25 cellular contexts compared by ENCODE assay signal in genomic region chr3:28267984-28268849, GRCh38. TPM values are rescaled to one million over a fixed set of nuclear protein-coding genes. Genes with fewer than 3 reads are reported as not detected.
DNase-seq lines count a peak whose midpoint lies in the region; ATAC-seq and TF ChIP-seq lines count a peak whose summit lies in the region.
"Had no signal": no experiment of that assay in that cellular context is flagged by ENCODE, and none has a peak within 500 bp of the region (broad histone marks: within the 10 kb centered on the region; RNA-seq: fewer than 3 reads in every experiment).

No MANE protein-coding gene starts in this region.

- no peak overlapping the region for H3K9ac ChIP-seq in mesendoderm (ENCODE audit: low read length)
- H3K9ac ChIP-seq: neural progenitor cell had no signal

- H3K9me3 Mint-ChIP-seq in GM23338: peaks cover 20% of the 10 kb centered on the region

- H2AK5ac ChIP-seq in mesendoderm (ENCODE audit: low read length): no peak overlapping the region

- no peak overlapping the region for H2BK120ac ChIP-seq in mesendoderm (ENCODE audit: low read depth, low read length)

- no peaks in the 10 kb centered on the region for H3K9me3 ChIP-seq in aorta (ENCODE audit: control insufficient read depth, low read length)
- H3K9me3 ChIP-seq: SJSA1, thyroid gland had no signal

- H3K36me3 ChIP-seq in GM23338 (ENCODE audit: insufficient read depth) (no peaks in the 10 kb centered on the region; the same call in 1 of the 2 replicates), mesendoderm (ENCODE audit: control insufficient read depth, insufficient read depth, low read length) (no peaks in the 10 kb centered on the region), aorta (ENCODE audit: control insufficient read depth in 1 of 2, insufficient read depth in 2 of 2, low read length in 1 of 2) (peaks cover 0 to 4% of the 10 kb centered on the region in 2 donors)
- H3K36me3 ChIP-seq: thyroid gland had no signal

- H3K36me3 Mint-ChIP-seq in GM23338 (ENCODE audit: low read depth): peaks cover 40% of the 10 kb centered on the region

- peak in 1 of 2 experiments; percentile 57; a peak in 2 of 4 replicates for TF ChIP-seq CTCF in GM23338 (conservative IDR thresholded peaks at IDR 0.05; ENCODE audit: low read depth in 2 of 2)

- no peaks in the 10 kb centered on the region for H3K27me3 Mint-ChIP-seq in GM23338 (ENCODE audit: insufficient read depth, low read depth, poor library complexity)
- H3K27me3 Mint-ChIP-seq: activated CD8-positive, alpha-beta memory T cell treated with anti-CD3 and anti-CD28 coated beads, Interleukin-2, amount 10 ng/mL, durations not matched to agents 7 days and 5 days had no signal

- no peaks in the 10 kb centered on the region for H3K4me1 Mint-ChIP-seq in GM23338
- H3K4me1 Mint-ChIP-seq: neural progenitor cell had no signal

- H3K23ac ChIP-seq in mesendoderm (ENCODE audit: low read length): no peak overlapping the region

- H3F3A ChIP-seq in GM23338 (replicated peaks; ENCODE audit: low read depth): no peaks in the 10 kb centered on the region

- no peaks in the 10 kb centered on the region for H3K27me3 ChIP-seq in GM23338 (ENCODE audit: insufficient read depth)
- H3K27me3 ChIP-seq in mesendoderm (ENCODE audit: insufficient read depth, low read length, poor library complexity): no peaks in the 10 kb centered on the region
- no peaks in the 10 kb centered on the region for H3K27me3 ChIP-seq in aorta (ENCODE audit: control insufficient read depth in 1 of 2, insufficient read depth in 2 of 2, low read length in 1 of 2)
- H3K27me3 ChIP-seq: hepatocyte, neural progenitor cell, SJSA1, thyroid gland had no signal

- H4K20me1 ChIP-seq in GM23338 (replicated peaks; ENCODE audit: insufficient read depth): no peaks in the 10 kb centered on the region

- peaks cover 11% of the 10 kb centered on the region for H3K79me2 ChIP-seq in GM23338 (replicated peaks; ENCODE audit: insufficient read depth)
- no peaks in the 10 kb centered on the region for H3K79me2 ChIP-seq in mesendoderm (ENCODE audit: control insufficient read depth, insufficient read depth, low read length)
- H3K79me2 ChIP-seq: hepatocyte had no signal

- no CpG with 5 or more reads among the region's 5 CpGs for WGBS in mesendoderm (ENCODE audit: extremely low coverage, insufficient coverage, low lambda C conversion rate)
- 49 to 53% methylated on average over 5 of the region's 5 CpGs for WGBS in aorta, 2 donors

- no peak for ATAC-seq in GM23338
- no peak for ATAC-seq in aorta (ENCODE audit: low FRiP score)
- no peak for ATAC-seq in GM21447 (IDR thresholded peaks at IDR 0.05; ENCODE audit: unreplicated experiment)
- ATAC-seq: activated CD8-positive, alpha-beta memory T cell treated with anti-CD3 and anti-CD28 coated beads, Interleukin-2, amount 10 ng/mL, durations not matched to agents 7 days and 5 days; stimulated activated effector memory CD8-positive, alpha-beta T cell treated with anti-CD3 and anti-CD28 coated beads, Interleukin-12 subunit alpha, Interleukin-12 subunit beta, amount 100 ng/mL, for 72 hours had no signal

- H3K4ac ChIP-seq in mesendoderm (ENCODE audit: low read depth, low read length): no peak overlapping the region

- no peak overlapping the region for H4K5ac ChIP-seq in mesendoderm (ENCODE audit: low read length)

- H3K4me2 ChIP-seq in GM23338 (no peak overlapping the region), mesendoderm (ENCODE audit: low read length) (no peak overlapping the region)
- H3K4me2 ChIP-seq: hepatocyte, neural progenitor cell had no signal

- H3K4me3 Mint-ChIP-seq in GM23338: no peak overlapping the region
- H3K4me3 Mint-ChIP-seq: activated CD8-positive, alpha-beta memory T cell treated with anti-CD3 and anti-CD28 coated beads, Interleukin-2, amount 10 ng/mL, durations not matched to agents 7 days and 5 days; neural progenitor cell; stimulated activated effector memory CD8-positive, alpha-beta T cell treated with anti-CD3 and anti-CD28 coated beads, Interleukin-12 subunit alpha, Interleukin-12 subunit beta, amount 100 ng/mL, for 72 hours; T-helper 2 cell treated with Interferon-gamma antibody and Interleukin-4, amounts not matched to agents 5 μg/mL and 100 μg/mL, for 36 hours had no signal

- no peak overlapping the region for H3K27ac ChIP-seq in GM23338 (ENCODE audit: low read depth)
- no peak overlapping the region for H3K27ac ChIP-seq in mesendoderm (ENCODE audit: low read depth, low read length)
- no peak overlapping the region for H3K27ac ChIP-seq in aorta (ENCODE audit: low read depth in 1 of 2, low read length in 2 of 2)
- H3K27ac ChIP-seq: hepatocyte, neural progenitor cell, SJSA1, thyroid gland had no signal

- H3K4me3 ChIP-seq in GM23338: no peak overlapping the region
- H3K4me3 ChIP-seq in mesendoderm (ENCODE audit: low read length): no peak overlapping the region
- no peak overlapping the region for H3K4me3 ChIP-seq in aorta (ENCODE audit: low read length in 2 of 2)
- H3K4me3 ChIP-seq: hepatocyte, neural progenitor cell, SJSA1, thyroid gland had no signal

- H3K4me1 ChIP-seq in GM23338 (ENCODE audit: insufficient read depth) (no peaks in the 10 kb centered on the region), mesendoderm (ENCODE audit: control insufficient read depth, low read depth, low read length) (no peaks in the 10 kb centered on the region), aorta (ENCODE audit: control insufficient read depth in 1 of 2, insufficient read depth in 2 of 2, low read length in 2 of 2) (no peaks in the 10 kb centered on the region)
- H3K4me1 ChIP-seq: neural progenitor cell, SJSA1, thyroid gland had no signal

- H2BK5ac ChIP-seq in mesendoderm (ENCODE audit: low read length): no peak overlapping the region

- no peak overlapping the region for H2AFZ ChIP-seq in GM23338
- H2AFZ ChIP-seq: hepatocyte, neural progenitor cell had no signal

- H3K27ac Mint-ChIP-seq in GM23338: no peak overlapping the region
- H3K27ac Mint-ChIP-seq: activated CD8-positive, alpha-beta memory T cell treated with anti-CD3 and anti-CD28 coated beads, Interleukin-2, amount 10 ng/mL, durations not matched to agents 7 days and 5 days; neural progenitor cell; stimulated activated effector memory CD8-positive, alpha-beta T cell treated with anti-CD3 and anti-CD28 coated beads, Interleukin-12 subunit alpha, Interleukin-12 subunit beta, amount 100 ng/mL, for 72 hours; T-helper 2 cell treated with Interferon-gamma antibody and Interleukin-4, amounts not matched to agents 5 μg/mL and 100 μg/mL, for 36 hours had no signal

- H3K9me2 ChIP-seq in GM23338 (ENCODE audit: insufficient read depth): no peaks in the 10 kb centered on the region

- intact Hi-C loops in aorta (cut with DNase I): no loop called here

- H3K79me1 ChIP-seq in mesendoderm (ENCODE audit: low read length): no peaks in the 10 kb centered on the region

- H3K56ac ChIP-seq in mesendoderm (ENCODE audit: low read length): no peak overlapping the region

- DNase-seq in GM23338 (ENCODE audit: low spot score): peak; percentile 22
- DNase-seq in MV-4-11 (lab: John Stamatoyannopoulos, UW): peak; percentile 10
- peak; percentile 29 for DNase-seq in cerebellar cortex (ENCODE audit: low spot score)
- DNase-seq in mesendoderm: peak; percentile 31
- no peak for DNase-seq in aorta
- no peak for DNase-seq in activated T-cell treated with anti-CD3 and anti-CD28 coated beads for 4 hours
- no peak for DNase-seq in EL
- DNase-seq: activated CD8-positive, alpha-beta memory T cell treated with anti-CD3 and anti-CD28 coated beads, Interleukin-2, amount 10 ng/mL, durations not matched to agents 7 days and 5 days; C1 segment of cervical spinal cord; central memory CD4-positive, alpha-beta T cell; effector CD4-positive, alpha-beta T cell; GF-D8; GOT3; IMR-90; NCI-H1048; NCI-H2029 treated with DMSO at 0.1 percent for 48 hours; NCI-H510A; stimulated activated CD4-positive, alpha-beta T cell treated with anti-CD3 and anti-CD28 coated beads, Interleukin-15, amount 100 ng/mL, for 24 hours; thyroid gland had no signal

- H3K18ac ChIP-seq in mesendoderm (ENCODE audit: low read length): no peak overlapping the region

- H4K8ac ChIP-seq in mesendoderm (ENCODE audit: low read depth, low read length): no peak overlapping the region

- no peak overlapping the region for H2BK15ac ChIP-seq in mesendoderm (replicated peaks; ENCODE audit: low read depth)

TF ChIP-seq in GM23338, 12 proteins besides CTCF, POLR2A, EP300 and RAD21:
- TF ChIP-seq ZNF114 (CRISPR knock-in tag; IDR thresholded peaks at IDR 0.05): no peak
- no peak for TF ChIP-seq STAT1 (IDR thresholded peaks at IDR 0.05; ENCODE audit: unreplicated experiment)
- TF ChIP-seq CREB1 (CRISPR knock-in tag; IDR thresholded peaks at IDR 0.05; ENCODE audit: low read depth): no peak
- no peak for TF ChIP-seq NANOG (IDR thresholded peaks at IDR 0.05; ENCODE audit: borderline replicate concordance)
- TF ChIP-seq EZH2phosphoT487 (IDR thresholded peaks at IDR 0.05; ENCODE audit: unreplicated experiment): no peak
- TF ChIP-seq JUNB (IDR thresholded peaks at IDR 0.05; ENCODE audit: unreplicated experiment): no peak
- TF ChIP-seq ZNF331 (CRISPR knock-in tag; IDR thresholded peaks at IDR 0.05; ENCODE audit: low read depth): no peak
- no peak for TF ChIP-seq POLR2AphosphoS5 (IDR thresholded peaks at IDR 0.05; ENCODE audit: low read depth)
- TF ChIP-seq ETS1 (IDR thresholded peaks at IDR 0.05): no peak

RNA-seq across cellular contexts. Expression of gene CMC1, which starts 26.8 kb away (rescaled TPM):
- total RNA-seq in GM23338 (2014; rRNA removed; shearing (Covaris generic)): 9.2 and 16.1 TPM in 2 replicates
- polyA plus RNA-seq in GM23338 (2016; fragmentation: Nextera tagmentation; extraction: Ambion mirVana) (144 and 146 TPM in 2 replicates), aorta (10 to 100 TPM; 23.7 to 69.9 TPM)
- 64.3 TPM for polyA plus RNA-seq in mesendoderm (2013, experiment 1 of 2)
- polyA plus RNA-seq in mesendoderm (2013, experiment 2 of 2): 62.3 TPM
- 10 to 100 TPM; 16.0 to 16.4 TPM for total RNA-seq in aorta

Comparison
In these comparisons a context has a peak if more than half of its experiments do, and no peak if none do; other contexts are left out.
1. DNase-seq: peak in GM23338 (single experiment), MV-4-11 (single experiment), cerebellar cortex (single experiment) and mesendoderm (single experiment); none in aorta (0 of 2), activated T-cell treated with anti-CD3 and anti-CD28 coated beads for 4 hours (single experiment) and EL (single experiment).